Comparison of ENCODE assay signal across 9 cellular contexts in genomic region chr11:118398797-118399564, GRCh38. TPM values are rescaled to one million over a fixed set of nuclear protein-coding genes. Genes with fewer than 3 reads are reported as not detected.
DNase-seq lines count a peak whose midpoint lies in the region; ATAC-seq and TF ChIP-seq lines count a peak whose summit lies in the region.
"Had no signal": no experiment of that assay in that cellular context is flagged by ENCODE, and none has a peak within 500 bp of the region (broad histone marks: within the 10 kb centered on the region; RNA-seq: fewer than 3 reads in every experiment).

No MANE protein-coding gene starts in this region.

- peak overlapping the region; percentile 95 for H3K4me3 ChIP-seq in CD4-positive, CD25-positive, alpha-beta regulatory T cell (ENCODE audit: low read depth, low read length)
- no peak overlapping the region for H3K4me3 ChIP-seq in gastrocnemius medialis
- no peak overlapping the region for H3K4me3 ChIP-seq in osteoblast (ENCODE audit: insufficient read depth, low read length)
- no peak overlapping the region for H3K4me3 ChIP-seq in MG63
- H3K4me3 ChIP-seq: left lung had no signal

- peak overlapping the region; percentile 67 to 98 (median 94) for H3K4me3 Mint-ChIP-seq in CD4-positive, CD25-positive, alpha-beta regulatory T cell
- peak overlapping the region; percentile 98 for H3K4me3 Mint-ChIP-seq in activated CD8-positive, alpha-beta T cell treated with anti-CD3 and anti-CD28 coated beads, Interleukin-2, amount 10 ng/mL, durations not matched to agents 7 days and 5 days

- H4K20me1 ChIP-seq in osteoblast (ENCODE audit: insufficient read depth, low read length) = peaks cover 6% of the 10 kb centered on the region

- H2AFZ ChIP-seq in osteoblast (ENCODE audit: low read length) = no peak overlapping the region

- CTCF ChIA-PET in activated CD8-positive, alpha-beta T cell treated with anti-CD3 and anti-CD28 coated beads, Interleukin-2, amount 10 ng/mL, durations not matched to agents 7 days and 5 days (lab: Charles Lee) = interaction anchor here (0.5 to 3.1 kb wide), 18 partner anchors 22 to 292 kb away, joined by 3 to 18 read pairs (median 3); partner anchors contain the start of genes ARCN1, CD3E and KMT2A

- H3K4me1 ChIP-seq in CD4-positive, CD25-positive, alpha-beta regulatory T cell (ENCODE audit: control insufficient read depth, insufficient read depth, low read length, poor library complexity, severe bottlenecking) = peaks cover 58% of the 10 kb centered on the region
- H3K4me1 ChIP-seq in gastrocnemius medialis = peaks cover 18 to 21% of the 10 kb centered on the region in 2 donors
- H3K4me1 ChIP-seq in osteoblast (ENCODE audit: insufficient read depth, low read length) = peaks cover 11% of the 10 kb centered on the region

- POLR2A ChIA-PET in activated CD8-positive, alpha-beta T cell treated with anti-CD3 and anti-CD28 coated beads, Interleukin-2, amount 10 ng/mL, durations not matched to agents 7 days and 5 days (lab: Charles Lee) = interaction anchor here (0.6 to 3.6 kb wide), 13 partner anchors 22 to 696 kb away, joined by 3 to 24 read pairs (median 4); partner anchors contain the start of genes CD3D, CD3E, DDX6 and JAML

- H3K27me3 Mint-ChIP-seq in CD4-positive, CD25-positive, alpha-beta regulatory T cell = no peaks in the 10 kb centered on the region
- H3K27me3 Mint-ChIP-seq in activated CD8-positive, alpha-beta T cell treated with anti-CD3 and anti-CD28 coated beads, Interleukin-2, amount 10 ng/mL, durations not matched to agents 7 days and 5 days (ENCODE audit: low read depth) = no peaks in the 10 kb centered on the region

- H3K4me2 ChIP-seq in osteoblast (ENCODE audit: insufficient read depth, low read length) = no peak overlapping the region

- no peaks in the 10 kb centered on the region for H3K9me3 ChIP-seq in CD4-positive, CD25-positive, alpha-beta regulatory T cell (ENCODE audit: control insufficient read depth in 2 of 2, low read length in 2 of 2)
- H3K9me3 ChIP-seq in gastrocnemius medialis (no peaks in the 10 kb centered on the region), osteoblast (ENCODE audit: low read depth, low read length) (no peaks in the 10 kb centered on the region), MG63 (no peaks in the 10 kb centered on the region)
- H3K9me3 ChIP-seq: left lung had no signal

- H3K36me3 ChIP-seq in CD4-positive, CD25-positive, alpha-beta regulatory T cell (ENCODE audit: control insufficient read depth, insufficient read depth, low read length) = peaks cover 31% of the 10 kb centered on the region
- H3K36me3 ChIP-seq in gastrocnemius medialis (peaks cover 2 to 35% of the 10 kb centered on the region in 2 donors), osteoblast (ENCODE audit: insufficient read depth, low read length) (peaks cover 28% of the 10 kb centered on the region), MG63 (peaks cover 20% of the 10 kb centered on the region)

- peaks cover 26 to 70% (median 43%) of the 10 kb centered on the region in 4 donors for H3K4me1 Mint-ChIP-seq in CD4-positive, CD25-positive, alpha-beta regulatory T cell
- peaks cover 65% of the 10 kb centered on the region for H3K4me1 Mint-ChIP-seq in activated CD8-positive, alpha-beta T cell treated with anti-CD3 and anti-CD28 coated beads, Interleukin-2, amount 10 ng/mL, durations not matched to agents 7 days and 5 days (ENCODE audit: low read depth)

- ATAC-seq in CD4-positive, CD25-positive, alpha-beta regulatory T cell (ENCODE audit: low read depth in 2 of 2) = peak; percentile 88 to 93
- ATAC-seq in HG03135 (IDR thresholded peaks at IDR 0.05; ENCODE audit: unreplicated experiment) (peak; percentile 44), HG02678 (IDR thresholded peaks at IDR 0.05; ENCODE audit: unreplicated experiment) (no peak), gastrocnemius medialis (no peak)
- ATAC-seq in activated CD8-positive, alpha-beta T cell treated with anti-CD3 and anti-CD28 coated beads, Interleukin-2, amount 10 ng/mL, durations not matched to agents 7 days and 5 days = peak; percentile 83
- ATAC-seq: left lung had no signal

- DNase-seq in CD4-positive, CD25-positive, alpha-beta regulatory T cell = peak; percentile 64 to 91 (median 85)
- DNase-seq in activated CD8-positive, alpha-beta T cell treated with anti-CD3 and anti-CD28 coated beads, Interleukin-2, amount 10 ng/mL, durations not matched to agents 7 days and 5 days = peak; percentile 80
- DNase-seq in foreskin melanocyte (peak; percentile 66), gastrocnemius medialis (no peak), osteoblast (ENCODE audit: insufficient read length, low spot score, missing footprints) (no peak), MG63 (no peak)
- DNase-seq: left lung had no signal

- peaks cover 14% of the 10 kb centered on the region for H3K36me3 Mint-ChIP-seq in CD4-positive, CD25-positive, alpha-beta regulatory T cell
- peaks cover 55% of the 10 kb centered on the region for H3K36me3 Mint-ChIP-seq in activated CD8-positive, alpha-beta T cell treated with anti-CD3 and anti-CD28 coated beads, Interleukin-2, amount 10 ng/mL, durations not matched to agents 7 days and 5 days (ENCODE audit: low read depth)

- no peaks in the 10 kb centered on the region for H3K27me3 ChIP-seq in CD4-positive, CD25-positive, alpha-beta regulatory T cell (ENCODE audit: control insufficient read depth, insufficient read depth, low read length)
- H3K27me3 ChIP-seq in gastrocnemius medialis (no peaks in the 10 kb centered on the region), osteoblast (ENCODE audit: insufficient read depth, low read length) (no peaks in the 10 kb centered on the region), MG63 (no peaks in the 10 kb centered on the region; the same call in 1 of the 2 replicates)
- H3K27me3 ChIP-seq: left lung had no signal

- no peak for TF ChIP-seq POLR2A in gastrocnemius medialis (IDR thresholded peaks at IDR 0.05)

- intact Hi-C loops in gastrocnemius medialis (cut with DNase I; ENCODE audit: low total_unique reads) = no loop called here

- peak overlapping the region; percentile 99 to 100 (median 99) for H3K27ac Mint-ChIP-seq in CD4-positive, CD25-positive, alpha-beta regulatory T cell
- H3K27ac Mint-ChIP-seq in activated CD8-positive, alpha-beta T cell treated with anti-CD3 and anti-CD28 coated beads, Interleukin-2, amount 10 ng/mL, durations not matched to agents 7 days and 5 days = peak overlapping the region; percentile 100

- no peaks in the 10 kb centered on the region for H3K9me3 Mint-ChIP-seq in CD4-positive, CD25-positive, alpha-beta regulatory T cell
- H3K9me3 Mint-ChIP-seq in activated CD8-positive, alpha-beta T cell treated with anti-CD3 and anti-CD28 coated beads, Interleukin-2, amount 10 ng/mL, durations not matched to agents 7 days and 5 days (ENCODE audit: insufficient read depth) = no peaks in the 10 kb centered on the region

- H3K79me2 ChIP-seq in osteoblast (ENCODE audit: insufficient read depth, low read length) = peaks cover 26% of the 10 kb centered on the region

- H3K27ac ChIP-seq in CD4-positive, CD25-positive, alpha-beta regulatory T cell (ENCODE audit: insufficient read depth, low read length, poor library complexity, severe bottlenecking) = peak overlapping the region; percentile 98
- H3K27ac ChIP-seq in gastrocnemius medialis = no peak overlapping the region
- no peak overlapping the region for H3K27ac ChIP-seq in osteoblast (ENCODE audit: low read depth, low read length)

- TF ChIP-seq CTCF in gastrocnemius medialis (IDR thresholded peaks at IDR 0.05 in 4 of 5, conservative IDR thresholded peaks at IDR 0.05 in 1 of 5) (no peak), osteoblast (IDR thresholded peaks at IDR 0.05; ENCODE audit: extremely low read depth, low read depth, low read length) (no peak)

- in situ Hi-C loops in gastrocnemius medialis (cut with MboI; ENCODE audit: low sequenced_read_pairs in 4 of 4) = loop anchor here in 3 of 4 donors (10.0 to 25.0 kb wide), 3 partner anchors 88 to 363 kb away; no protein-coding TSS in a partner anchor

RNA-seq across cellular contexts. Expression of gene ATP5MG, which starts 2.4 kb away (rescaled TPM):
- total RNA-seq in CD4-positive, CD25-positive, alpha-beta regulatory T cell = 154 TPM
- polyA plus RNA-seq in CD4-positive, CD25-positive, alpha-beta regulatory T cell = 100 to 1,000 TPM; 578 to 706 (median 677) TPM
- 100 to 1,000 TPM; 275 to 298 TPM for total RNA-seq in activated CD8-positive, alpha-beta T cell treated with anti-CD3 and anti-CD28 coated beads, Interleukin-2, amount 10 ng/mL, durations not matched to agents 7 days and 5 days
- total RNA-seq in gastrocnemius medialis (10 to 100 TPM; 46.9 to 90.6 (median 55.4) TPM), osteoblast (25.3 and 31.1 TPM in 2 replicates)
- 113 and 709 TPM in 2 replicates for total RNA-seq in MG63 (2014; rRNA removed; shearing (Covaris generic); ENCODE audit: low replicate concordance)

RNA-seq across cellular contexts. Expression of gene KMT2A, which starts 37.3 kb away (rescaled TPM):
- total RNA-seq in CD4-positive, CD25-positive, alpha-beta regulatory T cell = 179 TPM
- 10 to 100 TPM; 12.1 to 19.5 (median 18.2) TPM for polyA plus RNA-seq in CD4-positive, CD25-positive, alpha-beta regulatory T cell
- total RNA-seq in activated CD8-positive, alpha-beta T cell treated with anti-CD3 and anti-CD28 coated beads, Interleukin-2, amount 10 ng/mL, durations not matched to agents 7 days and 5 days = 10 to 100 TPM; 83.1 to 86.7 TPM
- total RNA-seq in gastrocnemius medialis (10 to 100 TPM; 24.3 to 55.6 (median 27.9) TPM), osteoblast (38.4 and 49.5 TPM in 2 replicates)
- 6.5 and 11.9 TPM in 2 replicates for total RNA-seq in MG63 (2014; rRNA removed; shearing (Covaris generic); ENCODE audit: low replicate concordance)

RNA-seq across cellular contexts. Expression of gene UBE4A, which starts 39.6 kb away (rescaled TPM):
- total RNA-seq in CD4-positive, CD25-positive, alpha-beta regulatory T cell = 49.1 TPM
- polyA plus RNA-seq in CD4-positive, CD25-positive, alpha-beta regulatory T cell = 10 to 100 TPM; 23.5 to 29.2 (median 25.4) TPM
- 10 to 100 TPM; 38.5 to 39.8 TPM for total RNA-seq in activated CD8-positive, alpha-beta T cell treated with anti-CD3 and anti-CD28 coated beads, Interleukin-2, amount 10 ng/mL, durations not matched to agents 7 days and 5 days
- total RNA-seq in gastrocnemius medialis (10 to 100 TPM; 36.6 to 73.9 (median 41.7) TPM), osteoblast (63.0 and 63.4 TPM in 2 replicates)
- 30.3 and 40.1 TPM in 2 replicates for total RNA-seq in MG63 (2014; rRNA removed; shearing (Covaris generic); ENCODE audit: low replicate concordance)

RNA-seq across cellular contexts. Expression of gene CD3G, which starts 54.8 kb away (rescaled TPM):
- 196 TPM for total RNA-seq in CD4-positive, CD25-positive, alpha-beta regulatory T cell
- polyA plus RNA-seq in CD4-positive, CD25-positive, alpha-beta regulatory T cell = 100 to 1,000 TPM; 393 to 477 (median 433) TPM
- 100 to 1,000 TPM; 227 to 232 TPM for total RNA-seq in activated CD8-positive, alpha-beta T cell treated with anti-CD3 and anti-CD28 coated beads, Interleukin-2, amount 10 ng/mL, durations not matched to agents 7 days and 5 days
- total RNA-seq in gastrocnemius medialis (under 1 TPM in 2 of 4 donors, not detected in 2; 0.33 to 0.51 TPM), osteoblast (not detected in 2 replicates)
- total RNA-seq in MG63 (2014; rRNA removed; shearing (Covaris generic); ENCODE audit: low replicate concordance) = not detected in 2 replicates

RNA-seq across cellular contexts. Expression of gene CD3D, which starts 56.5 kb away (rescaled TPM):
- 476 TPM for total RNA-seq in CD4-positive, CD25-positive, alpha-beta regulatory T cell
- polyA plus RNA-seq in CD4-positive, CD25-positive, alpha-beta regulatory T cell = 1,000 to 10,000 TPM; 1,148 to 1,577 (median 1,304) TPM
- 100 to 1,000 TPM; 541 to 588 TPM for total RNA-seq in activated CD8-positive, alpha-beta T cell treated with anti-CD3 and anti-CD28 coated beads, Interleukin-2, amount 10 ng/mL, durations not matched to agents 7 days and 5 days
- 1 to 10 TPM in 1 of 4 donors, under 1 TPM in 2, not detected in 1; 0.35 to 3.0 (median 0.46) TPM for total RNA-seq in gastrocnemius medialis
- total RNA-seq in osteoblast = not detected in 2 replicates
- total RNA-seq in MG63 (2014; rRNA removed; shearing (Covaris generic); ENCODE audit: low replicate concordance) = not detected in 2 replicates

Comparison
In these comparisons a context has a peak if more than half of its experiments do, and no peak if none do; other contexts are left out.
1. ATAC-seq: peak in CD4-positive, CD25-positive, alpha-beta regulatory T cell (2 of 2), HG03135 (single experiment) and activated CD8-positive, alpha-beta T cell treated with anti-CD3 and anti-CD28 coated beads, Interleukin-2, amount 10 ng/mL, durations not matched to agents 7 days and 5 days (single experiment); none in HG02678 (single experiment) and gastrocnemius medialis (0 of 2).
2. DNase-seq: peak in CD4-positive, CD25-positive, alpha-beta regulatory T cell (3 of 3), activated CD8-positive, alpha-beta T cell treated with anti-CD3 and anti-CD28 coated beads, Interleukin-2, amount 10 ng/mL, durations not matched to agents 7 days and 5 days (single experiment) and foreskin melanocyte (single experiment); none in gastrocnemius medialis (0 of 2), osteoblast (single experiment) and MG63 (single experiment).